In the genomic region with DNA sequence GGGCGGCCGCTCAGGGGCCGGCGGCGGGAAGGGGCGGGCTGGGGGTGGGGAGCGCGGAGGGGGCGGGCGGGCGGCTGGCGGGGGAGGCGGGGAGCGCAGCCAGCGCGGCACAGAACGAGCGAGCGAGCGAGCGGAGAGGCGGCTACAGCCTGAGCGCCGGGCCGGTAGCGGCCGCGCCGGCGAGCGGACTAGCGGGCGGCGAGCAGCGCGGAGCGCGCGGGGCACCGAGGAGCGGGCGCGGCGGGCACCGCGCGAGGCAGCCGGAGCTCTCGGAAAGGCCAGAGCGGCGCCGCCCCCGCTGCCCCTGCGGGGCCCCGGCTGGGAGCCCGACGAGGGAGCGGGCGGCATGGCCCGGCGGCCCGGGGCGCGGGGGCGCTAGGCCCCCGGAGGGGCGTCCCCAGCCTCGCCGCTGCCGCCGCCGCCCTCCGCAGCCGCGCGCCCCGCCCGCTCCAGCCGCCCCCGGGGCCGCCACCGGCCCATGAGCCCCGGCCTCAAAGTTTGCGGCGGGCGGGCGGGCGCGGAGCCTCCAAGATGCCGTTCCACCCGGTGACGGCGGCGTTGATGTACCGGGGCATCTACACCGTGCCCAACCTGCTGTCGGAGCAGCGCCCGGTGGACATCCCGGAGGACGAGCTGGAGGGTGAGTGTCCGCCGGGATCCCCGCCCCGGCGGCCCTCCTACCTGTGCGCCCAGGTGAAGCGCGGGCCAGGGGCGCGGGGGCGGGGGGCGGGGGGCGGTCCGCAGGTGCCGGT, we compare ENCODE assay signal across 14 cellular contexts. TPM values are rescaled to one million over a fixed set of nuclear protein-coding genes. Genes with fewer than 3 reads are reported as not detected.
DNase-seq lines count a peak whose midpoint lies in the region; ATAC-seq and TF ChIP-seq lines count a peak whose summit lies in the region.
"Had no signal": no experiment of that assay in that cellular context is flagged by ENCODE, and none has a peak within 500 bp of the region (broad histone marks: within the 10 kb centered on the region; RNA-seq: fewer than 3 reads in every experiment).

A gene (plus strand): TSS at position 110 of the 752 bp plus-strand sequence. CDS start 422 bp downstream, at position 532.

- H2AFZ ChIP-seq in hepatocyte: no peak within 1 kb of the TSS

- H3K9me3 ChIP-seq in T-helper 17 cell (ENCODE audit: control insufficient read depth, low read length, poor library complexity, severe bottlenecking): no peaks in the 10 kb centered on the region
- H3K9me3 ChIP-seq in hepatocyte (ENCODE audit: low read depth): no peaks in the 10 kb centered on the region

- H3K27me3 Mint-ChIP-seq in activated naive CD8-positive, alpha-beta T cell: peaks cover 18% of the 10 kb centered on the region
- peaks cover 43% of the 10 kb centered on the region for H3K27me3 Mint-ChIP-seq in activated naive CD8-positive, alpha-beta T cell treated with anti-CD3 and anti-CD28 coated beads, Interleukin-2, amount 50 U/mL, for 24 hours
- H3K27me3 Mint-ChIP-seq in T-helper 17 cell (peaks cover 43% of the 10 kb centered on the region), progenitor cell of endocrine pancreas (peaks cover 65% of the 10 kb centered on the region)
- peaks cover 55 to 66% of the 10 kb centered on the region in 2 donors for H3K27me3 Mint-ChIP-seq in stimulated activated naive B cell treated with anti-CD40 and anti-IgM and Interleukin-4, amounts not matched to agents 10 μg/mL and 1 μg/mL and 100 μg/mL, for 72 hours

- 2% methylated on average over 40 of the region's 116 CpGs for WGBS in hepatocyte (ENCODE audit: low lambda C conversion rate, missing lambda C conversion rate)

- no peaks in the 10 kb centered on the region for H3K9me2 ChIP-seq in hepatocyte (replicated peaks; ENCODE audit: insufficient read depth)

- no peak for DNase-seq in activated naive CD8-positive, alpha-beta T cell treated with anti-CD3 and anti-CD28 coated beads, Interleukin-2, amount 50 U/mL, for 24 hours
- DNase-seq in T-helper 17 cell: no peak
- no peak for DNase-seq in hepatocyte (ENCODE audit: low spot score)
- no peak for DNase-seq in stimulated activated naive B cell treated with anti-CD40 and anti-IgM and Interleukin-4, amounts not matched to agents 10 μg/mL and 1 μg/mL and 100 μg/mL, for 72 hours
- no peak for DNase-seq in NCI-H2171 treated with DMSO at 0.1 percent for 48 hours (lab: John Stamatoyannopoulos, UW)
- DNase-seq in progenitor cell of endocrine pancreas (ENCODE audit: low spot score, unreplicated experiment): no peak
- DNase-seq in NCI-H2107 treated with DMSO at 0.1 percent for 48 hours (lab: John Stamatoyannopoulos, UW; ENCODE audit: unreplicated experiment): no peak
- DNase-seq: activated CD4-positive, alpha-beta T cell treated with anti-CD3 and anti-CD28 coated beads, Interleukin-2, amount 10 ng/mL, durations not matched to agents 7 days and 5 days; foreskin melanocyte; MM.1S had no signal

- no peak within 1 kb of the TSS for H3K4me3 ChIP-seq in hepatocyte

- no peak for ATAC-seq in activated naive CD8-positive, alpha-beta T cell treated with anti-CD3 and anti-CD28 coated beads, Interleukin-2, amount 50 U/mL, for 24 hours
- no peak for ATAC-seq in T-helper 17 cell
- ATAC-seq in stimulated activated naive B cell treated with anti-CD40 and anti-IgM and Interleukin-4, amounts not matched to agents 10 μg/mL and 1 μg/mL and 100 μg/mL, for 72 hours (replicated peaks): peak; percentile 32 to 40
- ATAC-seq: HCT116 had no signal

- H3K4me2 ChIP-seq in hepatocyte: peak within 1 kb of the TSS; percentile 84

- H4K20me1 ChIP-seq in hepatocyte (ENCODE audit: insufficient read depth, poor library complexity, severe bottlenecking): no peaks in the 10 kb centered on the region

- no peak within 1 kb of the TSS for H3K27ac ChIP-seq in hepatocyte

- no peak within 1 kb of the TSS for H3K27ac Mint-ChIP-seq in activated naive CD8-positive, alpha-beta T cell
- H3K27ac Mint-ChIP-seq in activated naive CD8-positive, alpha-beta T cell treated with anti-CD3 and anti-CD28 coated beads, Interleukin-2, amount 50 U/mL, for 24 hours: no peak within 1 kb of the TSS
- H3K27ac Mint-ChIP-seq in T-helper 17 cell (no peak within 1 kb of the TSS), progenitor cell of endocrine pancreas (no peak within 1 kb of the TSS)
- peak within 1 kb of the TSS; percentile 25 for H3K27ac Mint-ChIP-seq in stimulated activated naive B cell treated with anti-CD40 and anti-IgM and Interleukin-4, amounts not matched to agents 10 μg/mL and 1 μg/mL and 100 μg/mL, for 72 hours
- H3K27ac Mint-ChIP-seq: activated CD4-positive, alpha-beta T cell treated with anti-CD3 and anti-CD28 coated beads, Interleukin-2, amount 10 ng/mL, durations not matched to agents 7 days and 5 days had no signal

- peaks cover 2% of the 10 kb centered on the region for H3K4me1 Mint-ChIP-seq in activated naive CD8-positive, alpha-beta T cell (ENCODE audit: low read depth)
- peaks cover 2% of the 10 kb centered on the region for H3K4me1 Mint-ChIP-seq in activated naive CD8-positive, alpha-beta T cell treated with anti-CD3 and anti-CD28 coated beads, Interleukin-2, amount 50 U/mL, for 24 hours
- H3K4me1 Mint-ChIP-seq in T-helper 17 cell: peaks cover 4% of the 10 kb centered on the region
- H3K4me1 Mint-ChIP-seq in stimulated activated naive B cell treated with anti-CD40 and anti-IgM and Interleukin-4, amounts not matched to agents 10 μg/mL and 1 μg/mL and 100 μg/mL, for 72 hours: peaks cover 6 to 9% of the 10 kb centered on the region in 2 donors
- H3K4me1 Mint-ChIP-seq in progenitor cell of endocrine pancreas (ENCODE audit: low read depth): peaks cover 2% of the 10 kb centered on the region

- no peak for TF ChIP-seq CTCF in hepatocyte (IDR thresholded peaks at IDR 0.05; ENCODE audit: poor library complexity)
- TF ChIP-seq CTCF in progenitor cell of endocrine pancreas (IDR thresholded peaks at IDR 0.05; ENCODE audit: unreplicated experiment): no peak

- no peaks in the 10 kb centered on the region for H3K79me2 ChIP-seq in hepatocyte

- no peaks in the 10 kb centered on the region for H3K36me3 Mint-ChIP-seq in activated naive CD8-positive, alpha-beta T cell
- H3K36me3 Mint-ChIP-seq in activated naive CD8-positive, alpha-beta T cell treated with anti-CD3 and anti-CD28 coated beads, Interleukin-2, amount 50 U/mL, for 24 hours (ENCODE audit: low read depth): no peaks in the 10 kb centered on the region
- H3K36me3 Mint-ChIP-seq in T-helper 17 cell (ENCODE audit: low read depth) (no peaks in the 10 kb centered on the region), progenitor cell of endocrine pancreas (ENCODE audit: insufficient read depth) (no peaks in the 10 kb centered on the region)
- no peaks in the 10 kb centered on the region for H3K36me3 Mint-ChIP-seq in stimulated activated naive B cell treated with anti-CD40 and anti-IgM and Interleukin-4, amounts not matched to agents 10 μg/mL and 1 μg/mL and 100 μg/mL, for 72 hours

- H3K36me3 ChIP-seq in hepatocyte (replicated peaks; ENCODE audit: insufficient read depth, low read depth): no peaks in the 10 kb centered on the region

- peak within 1 kb of the TSS; percentile 20 for H3K4me3 Mint-ChIP-seq in activated naive CD8-positive, alpha-beta T cell
- no peak within 1 kb of the TSS for H3K4me3 Mint-ChIP-seq in activated naive CD8-positive, alpha-beta T cell treated with anti-CD3 and anti-CD28 coated beads, Interleukin-2, amount 50 U/mL, for 24 hours
- H3K4me3 Mint-ChIP-seq in T-helper 17 cell (peak within 1 kb of the TSS; percentile 69), progenitor cell of endocrine pancreas (ENCODE audit: low read depth) (no peak within 1 kb of the TSS)
- H3K4me3 Mint-ChIP-seq in stimulated activated naive B cell treated with anti-CD40 and anti-IgM and Interleukin-4, amounts not matched to agents 10 μg/mL and 1 μg/mL and 100 μg/mL, for 72 hours: peak within 1 kb of the TSS; percentile 67 to 77
- H3K4me3 Mint-ChIP-seq: activated CD4-positive, alpha-beta T cell treated with anti-CD3 and anti-CD28 coated beads, Interleukin-2, amount 10 ng/mL, durations not matched to agents 7 days and 5 days had no signal

- H3K9me3 Mint-ChIP-seq in activated naive CD8-positive, alpha-beta T cell (ENCODE audit: low read depth): no peaks in the 10 kb centered on the region
- H3K9me3 Mint-ChIP-seq in activated naive CD8-positive, alpha-beta T cell treated with anti-CD3 and anti-CD28 coated beads, Interleukin-2, amount 50 U/mL, for 24 hours: no peaks in the 10 kb centered on the region
- no peaks in the 10 kb centered on the region for H3K9me3 Mint-ChIP-seq in stimulated activated naive B cell treated with anti-CD40 and anti-IgM and Interleukin-4, amounts not matched to agents 10 μg/mL and 1 μg/mL and 100 μg/mL, for 72 hours
- H3K9me3 Mint-ChIP-seq in progenitor cell of endocrine pancreas (ENCODE audit: low read depth): no peaks in the 10 kb centered on the region
- H3K9me3 Mint-ChIP-seq: activated CD4-positive, alpha-beta T cell treated with anti-CD3 and anti-CD28 coated beads, Interleukin-2, amount 10 ng/mL, durations not matched to agents 7 days and 5 days had no signal

- H3K27me3 ChIP-seq in hepatocyte: peaks cover 47% of the 10 kb centered on the region

- no peaks in the 10 kb centered on the region for H3K4me1 ChIP-seq in hepatocyte (ENCODE audit: insufficient read depth)

RNA-seq across cellular contexts. Expression of the gene that starts here (rescaled TPM):
- total RNA-seq in T-helper 17 cell (under 1 TPM; 0.32 to 0.39 TPM), hepatocyte (0.44 TPM in 1 of 2 replicates, not detected in the other), progenitor cell of endocrine pancreas (0.12 TPM in 1 of 2 replicates, not detected in the other)
- 0.13 and 0.16 TPM in 2 replicates for polyA plus RNA-seq in hepatocyte
- total RNA-seq: cardiac septum, RPMI7951 had no signal

Comparison
In these comparisons a context has a peak if more than half of its experiments do, and no peak if none do; other contexts are left out.
1. H3K4me3 Mint-ChIP-seq: peak in activated naive CD8-positive, alpha-beta T cell (single experiment), T-helper 17 cell (single experiment) and stimulated activated naive B cell treated with anti-CD40 and anti-IgM and Interleukin-4, amounts not matched to agents 10 μg/mL and 1 μg/mL and 100 μg/mL, for 72 hours (2 of 2); none in activated naive CD8-positive, alpha-beta T cell treated with anti-CD3 and anti-CD28 coated beads, Interleukin-2, amount 50 U/mL, for 24 hours (single experiment) and progenitor cell of endocrine pancreas (single experiment).
2. ATAC-seq: peak in stimulated activated naive B cell treated with anti-CD40 and anti-IgM and Interleukin-4, amounts not matched to agents 10 μg/mL and 1 μg/mL and 100 μg/mL, for 72 hours (2 of 2); none in activated naive CD8-positive, alpha-beta T cell treated with anti-CD3 and anti-CD28 coated beads, Interleukin-2, amount 50 U/mL, for 24 hours (single experiment) and T-helper 17 cell (single experiment).